Comparison of ENCODE assay signal across 11 cellular contexts in genomic region chr6:66558189-66558588, GRCh38.
DNase-seq lines count a peak whose midpoint lies in the region; ATAC-seq, FAIRE-seq and TF ChIP-seq lines count a peak whose summit lies in the region.
"Had no signal": no experiment of that assay in that cellular context is flagged by ENCODE, and none has a peak within 500 bp of the region (broad histone marks: within the 10 kb centered on the region; RNA-seq: fewer than 3 reads in every experiment).

No MANE protein-coding gene starts in this region.

- H3K56ac ChIP-seq in H1 (replicated peaks; ENCODE audit: insufficient read length, low read depth, low read length): no peak overlapping the region

- peak; percentile 42 to 47 for TF ChIP-seq RAD21 in H1 (IDR thresholded peaks at IDR 0.05 in 1 of 2, conservative IDR thresholded peaks at IDR 0.05 in 1 of 2; ENCODE audit: low read depth in 2 of 2, low read length in 2 of 2)

- H3K4me1 ChIP-seq in BE2C: no peaks in the 10 kb centered on the region
- H3K4me1 ChIP-seq in H1 (replicated peaks in 1 of 4; ENCODE audit: control insufficient read depth in 3 of 4, insufficient read depth in 4 of 4, low read length in 3 of 4): no peaks in the 10 kb centered on the region
- H3K4me1 ChIP-seq: heart right ventricle had no signal

- DNase-seq in BE2C (peak; percentile 14), M059J (ENCODE audit: low read depth) (peak; percentile 50), H1 (ENCODE audit: low read depth in 1 of 2, low spot score in 2 of 2) (no peak), SHP77 treated with DMSO at 0.1 percent for 48 hours (lab: John Stamatoyannopoulos, UW) (no peak), anterior cingulate cortex (lab: John Stamatoyannopoulos, UW) (no peak), NCI-H345 treated with DMSO at 0.1 percent for 48 hours (lab: John Stamatoyannopoulos, UW; ENCODE audit: unreplicated experiment) (no peak)
- DNase-seq: heart right ventricle, NCI-H526 treated with DMSO at 0.1 percent for 48 hours had no signal

- no peak overlapping the region for H3K23ac ChIP-seq in H1 (ENCODE audit: insufficient read length)

- TF ChIP-seq CTCF in BE2C (IDR thresholded peaks at IDR 0.05; ENCODE audit: low read depth, low read length): peak; percentile 61
- TF ChIP-seq CTCF in H1 (IDR thresholded peaks at IDR 0.05; ENCODE audit: control extremely low read depth in 1 of 3, insufficient read depth in 1 of 3, low read depth in 1 of 3, low read length in 3 of 3): peak in 2 of 3 experiments; percentile 17 to 52; a peak in 2 of 4 replicates

- H3K79me2 ChIP-seq in H1 (ENCODE audit: control insufficient read depth in 1 of 2, insufficient read depth in 2 of 2, low read length in 2 of 2): no peaks in the 10 kb centered on the region

- H2BK120ac ChIP-seq in H1 (replicated peaks; ENCODE audit: low read depth, low read length): no peak overlapping the region

- H4K20me1 ChIP-seq in H1 (replicated peaks in 1 of 2; ENCODE audit: control insufficient read depth in 1 of 2, insufficient read depth in 2 of 2, low read length in 2 of 2): no peaks in the 10 kb centered on the region

- H3K14ac ChIP-seq in H1 (ENCODE audit: insufficient read length): no peak overlapping the region

- ATAC-seq in GM19395 (IDR thresholded peaks at IDR 0.05; ENCODE audit: unreplicated experiment): peak; percentile 67
- ATAC-seq in GM19397 (IDR thresholded peaks at IDR 0.05; ENCODE audit: unreplicated experiment): no peak
- ATAC-seq: heart right ventricle, K562 had no signal

- H3K9ac ChIP-seq in H1 (replicated peaks in 1 of 4; ENCODE audit: extremely low read depth in 1 of 4, low read depth in 3 of 4, low read length in 3 of 4): no peak overlapping the region

- no peak overlapping the region for H4K91ac ChIP-seq in H1 (replicated peaks; ENCODE audit: insufficient read length, low read length)

- FAIRE-seq in H1 (lab: Jason Lieb, UNC): no peak
- FAIRE-seq: K562 had no signal

- no peak overlapping the region for H2AK5ac ChIP-seq in H1 (ENCODE audit: low read depth, low read length)

- no peaks in the 10 kb centered on the region for H3K23me2 ChIP-seq in H1 (ENCODE audit: low read depth, low read length)

- H2BK12ac ChIP-seq in H1 (ENCODE audit: low read depth, low read length): no peak overlapping the region

- TF ChIP-seq EP300 in H1 (IDR thresholded peaks at IDR 0.05; ENCODE audit: borderline replicate concordance in 1 of 2, low read depth in 2 of 2, low read length in 2 of 2): no peak

- H3K9me3 ChIP-seq in BE2C (no peaks in the 10 kb centered on the region), H1 (ENCODE audit: insufficient read depth in 2 of 2, low read depth in 1 of 2, low read length in 1 of 2) (peaks cover 0 to 5% of the 10 kb centered on the region in 2 experiments; a peak in 1 of 4 replicates)

- no peak overlapping the region for H3K27ac ChIP-seq in H1 (ENCODE audit: low read depth, low read length)
- H3K27ac ChIP-seq: heart right ventricle had no signal

- H3K36me3 ChIP-seq in BE2C (no peaks in the 10 kb centered on the region), H1 (ENCODE audit: control insufficient read depth in 2 of 4, insufficient read depth in 4 of 4, low read length in 3 of 4) (no peaks in the 10 kb centered on the region)
- H3K36me3 ChIP-seq: heart right ventricle had no signal

- no peak overlapping the region for H4K8ac ChIP-seq in H1 (ENCODE audit: extremely low read depth, insufficient read depth, low read length)

- H3K79me1 ChIP-seq in H1 (ENCODE audit: low read depth, low read length): no peaks in the 10 kb centered on the region

- CTCF ChIA-PET in H1 (lab: Charles Lee; ENCODE audit: partially characterized antibody): interaction anchor here (0.6 to 2.7 kb wide), 6 partner anchors 8 to 509 kb away, joined by 3 to 16 read pairs (median 4); no protein-coding TSS in a partner anchor

- H2BK15ac ChIP-seq in H1 (ENCODE audit: low read length): no peak overlapping the region

- no peak overlapping the region for H3K4ac ChIP-seq in H1 (replicated peaks; ENCODE audit: insufficient read length, low read depth, low read length)

- no peak overlapping the region for H3K18ac ChIP-seq in H1 (ENCODE audit: extremely low read depth, low read length)

- H3K4me2 ChIP-seq in H1 (ENCODE audit: insufficient read depth in 1 of 2, low read depth in 2 of 2, low read length in 2 of 2): no peak overlapping the region

- POLR2A ChIA-PET in H1 (lab: Charles Lee; ENCODE audit: partially characterized antibody): no interaction called here

- H2AFZ ChIP-seq in H1 (ENCODE audit: low read length): 0 out of 2 replicates have a peak overlapping the region, but pooled peaks have one; percentile 31

- no peak for TF ChIP-seq POLR2A in H1 (IDR thresholded peaks at IDR 0.05; ENCODE audit: control extremely low read depth in 1 of 2, low read depth in 2 of 2, low read length in 2 of 2)

- H4K5ac ChIP-seq in H1 (ENCODE audit: insufficient read length, low read depth, low read length): no peak overlapping the region

- no peak overlapping the region for H2BK5ac ChIP-seq in H1 (ENCODE audit: low read depth, low read length)

- H3K4me3 ChIP-seq in BE2C (ENCODE audit: low read depth, low read length): no peak overlapping the region
- no peak overlapping the region for H3K4me3 ChIP-seq in H1 (ENCODE audit: extremely low read depth in 1 of 4, insufficient read depth in 2 of 4, low read depth in 3 of 4, low read length in 4 of 4)
- H3K4me3 ChIP-seq: heart right ventricle, K562 had no signal

- H3K27me3 ChIP-seq in BE2C: no peaks in the 10 kb centered on the region
- no peaks in the 10 kb centered on the region for H3K27me3 ChIP-seq in H1 (replicated peaks in 1 of 4; ENCODE audit: control insufficient read depth in 3 of 4, extremely low read depth in 1 of 4, insufficient read depth in 3 of 4, low read length in 3 of 4)
- H3K27me3 ChIP-seq: heart right ventricle had no signal

- no peak overlapping the region for H2BK20ac ChIP-seq in H1 (ENCODE audit: low read length)

TF ChIP-seq in H1, 55 proteins besides CTCF, POLR2A, EP300 and RAD21:
- TF ChIP-seq RNF2 (IDR thresholded peaks at IDR 0.05; ENCODE audit: borderline replicate concordance, low read depth, low read length, missing control alignments, poor library complexity, severe bottlenecking): no peak
- TF ChIP-seq TBP (IDR thresholded peaks at IDR 0.05; ENCODE audit: low read depth, low read length): no peak
- TF ChIP-seq ZNF274 (IDR thresholded peaks at IDR 0.05; ENCODE audit: borderline replicate concordance, extremely low read depth, low read length): no peak
- TF ChIP-seq RBBP5 (IDR thresholded peaks at IDR 0.05; ENCODE audit: borderline replicate concordance, low read depth, low read length): no peak
- no peak for TF ChIP-seq RFX5 (IDR thresholded peaks at IDR 0.05; ENCODE audit: borderline replicate concordance, low read depth, low read length)
- TF ChIP-seq ATF2 (IDR thresholded peaks at IDR 0.05; ENCODE audit: low read length): no peak
- TF ChIP-seq SUZ12 (IDR thresholded peaks at IDR 0.05; ENCODE audit: low read length): no peak
- no peak for TF ChIP-seq CBX5 (IDR thresholded peaks at IDR 0.05; ENCODE audit: low read depth, low read length)
- TF ChIP-seq SAP30 (IDR thresholded peaks at IDR 0.05; ENCODE audit: insufficient read depth, insufficient replicate concordance, low read length): no peak
- TF ChIP-seq MAX (IDR thresholded peaks at IDR 0.05): no peak

Comparison
In these comparisons a context has a peak if more than half of its experiments do, and no peak if none do; other contexts are left out.
1. DNase-seq: peak in BE2C (single experiment) and M059J (single experiment); none in H1 (0 of 2), SHP77 treated with DMSO at 0.1 percent for 48 hours (single experiment), anterior cingulate cortex (0 of 58) and NCI-H345 treated with DMSO at 0.1 percent for 48 hours (single experiment).